11 cellular contexts compared by ENCODE assay signal in the genomic region with DNA sequence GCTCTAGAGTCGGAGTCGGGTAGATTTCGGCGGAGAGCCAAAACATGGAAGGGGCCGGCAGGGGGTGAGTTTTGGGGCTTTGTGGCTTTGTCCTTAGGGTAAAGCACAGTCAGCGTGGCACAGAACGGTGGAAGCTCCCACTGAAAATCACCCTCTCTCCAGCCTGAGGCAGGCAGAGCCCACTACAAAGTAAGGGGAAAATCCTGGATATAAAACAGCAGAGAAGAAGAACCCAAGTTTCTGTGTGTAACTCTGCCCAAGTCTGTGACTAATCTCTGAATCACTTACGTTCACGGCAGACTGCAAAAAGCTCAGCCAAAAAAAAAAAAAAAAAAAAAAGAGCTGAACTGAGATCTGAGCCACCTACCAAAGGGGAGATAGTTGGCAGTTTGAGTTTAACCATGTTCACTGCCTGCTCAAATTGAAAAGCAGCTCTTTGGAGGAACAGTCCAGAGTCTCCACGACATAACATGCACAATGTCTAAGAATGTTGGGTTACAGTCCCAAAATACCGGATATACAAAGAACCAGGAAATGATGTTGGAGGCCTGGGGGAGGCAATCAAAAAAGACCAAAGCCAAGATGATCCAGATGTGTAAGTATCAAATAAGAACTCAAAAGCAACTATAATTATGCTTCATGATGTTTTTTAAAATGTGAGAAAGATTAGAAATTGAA. TPM values are rescaled to one million over a fixed set of nuclear protein-coding genes. Genes with fewer than 3 reads are reported as not detected.
DNase-seq lines count a peak whose midpoint lies in the region; ATAC-seq and TF ChIP-seq lines count a peak whose summit lies in the region.
"Had no signal": no experiment of that assay in that cellular context is flagged by ENCODE, and none has a peak within 500 bp of the region (broad histone marks: within the 10 kb centered on the region; RNA-seq: fewer than 3 reads in every experiment).

No MANE protein-coding gene starts in this region.

- peak overlapping the region in 1 of 4 donors; percentile 20 for H3K4me3 ChIP-seq in transverse colon
- H3K4me3 ChIP-seq in endodermal cell (ENCODE audit: low read length) = no peak overlapping the region

- POLR2A ChIA-PET in activated CD4-positive, alpha-beta T cell treated with anti-CD3 and anti-CD28 coated beads for 36 hours (lab: Charles Lee) = no interaction called here
- POLR2A ChIA-PET in activated CD4-positive, alpha-beta T cell treated with anti-CD3 and anti-CD28 coated beads, Interleukin-2, amount 10 ng/mL, durations not matched to agents 7 days and 5 days (lab: Charles Lee) = no interaction called here

- DNase-seq in activated CD4-positive, alpha-beta T cell treated with anti-CD3 and anti-CD28 coated beads for 36 hours = no peak
- no peak for DNase-seq in activated CD4-positive, alpha-beta T cell treated with anti-CD3 and anti-CD28 coated beads, Interleukin-2, amount 10 ng/mL, durations not matched to agents 7 days and 5 days
- peak; percentile 88 for DNase-seq in amniotic stem cell (lab: John Stamatoyannopoulos, UW)
- peak; percentile 15 for DNase-seq in iPS-NIHi7 (ENCODE audit: extremely low spot score)
- no peak for DNase-seq in transverse colon
- DNase-seq in endodermal cell = no peak
- DNase-seq: BE2C had no signal

- H3K36me3 Mint-ChIP-seq in activated CD4-positive, alpha-beta T cell treated with anti-CD3 and anti-CD28 coated beads for 36 hours (ENCODE audit: low read depth) = peaks cover 4% of the 10 kb centered on the region
- peaks cover 4% of the 10 kb centered on the region for H3K36me3 Mint-ChIP-seq in activated CD4-positive, alpha-beta T cell treated with anti-CD3 and anti-CD28 coated beads, Interleukin-2, amount 10 ng/mL, durations not matched to agents 7 days and 5 days (ENCODE audit: low read depth)
- peaks cover 7% of the 10 kb centered on the region for H3K36me3 Mint-ChIP-seq in endodermal cell (ENCODE audit: low read depth)

- H3K27ac ChIP-seq in transverse colon (peak overlapping the region in 3 of 4 donors; percentile 46 to 55 (median 49)), endodermal cell (ENCODE audit: low read depth, low read length) (no peak overlapping the region)

- H3K36me3 ChIP-seq in transverse colon = peaks cover 0 to 5% (median 0%) of the 10 kb centered on the region in 4 donors
- H3K36me3 ChIP-seq in endodermal cell (ENCODE audit: control insufficient read depth, insufficient read depth, low read length) = peaks cover 16% of the 10 kb centered on the region

- no peak overlapping the region for H3K4me3 Mint-ChIP-seq in activated CD4-positive, alpha-beta T cell treated with anti-CD3 and anti-CD28 coated beads for 36 hours
- no peak overlapping the region for H3K4me3 Mint-ChIP-seq in activated CD4-positive, alpha-beta T cell treated with anti-CD3 and anti-CD28 coated beads, Interleukin-2, amount 10 ng/mL, durations not matched to agents 7 days and 5 days
- no peak overlapping the region for H3K4me3 Mint-ChIP-seq in endodermal cell
- H3K4me3 Mint-ChIP-seq: natural killer cell treated with Interleukin-12 subunit alpha and Interleukin-12 subunit beta and Interleukin-15 and Interleukin-18, amount 100 ng/mL, for 72 hours had no signal

- intact Hi-C loops in activated CD4-positive, alpha-beta T cell treated with anti-CD3 and anti-CD28 coated beads for 36 hours (cut with DNase I, micrococcal nuclease) = no loop called here
- intact Hi-C loops in transverse colon (cut with DNase I; ENCODE audit: low total_unique reads) = no loop called here

- TF ChIP-seq EP300 in transverse colon (IDR thresholded peaks at IDR 0.05; ENCODE audit: low read depth) = no peak

- TF ChIP-seq POLR2A in transverse colon (IDR thresholded peaks at IDR 0.05) = no peak

- no peaks in the 10 kb centered on the region for H3K9me3 ChIP-seq in transverse colon
- no peaks in the 10 kb centered on the region for H3K9me3 ChIP-seq in endodermal cell (ENCODE audit: control insufficient read depth, low read length)
- H3K9me3 ChIP-seq: BE2C had no signal

- peaks cover 8% of the 10 kb centered on the region for H3K4me1 Mint-ChIP-seq in activated CD4-positive, alpha-beta T cell treated with anti-CD3 and anti-CD28 coated beads for 36 hours
- H3K4me1 Mint-ChIP-seq in activated CD4-positive, alpha-beta T cell treated with anti-CD3 and anti-CD28 coated beads, Interleukin-2, amount 10 ng/mL, durations not matched to agents 7 days and 5 days = no peaks in the 10 kb centered on the region
- H3K4me1 Mint-ChIP-seq in endodermal cell = peaks cover 17% of the 10 kb centered on the region

- H3K9me3 Mint-ChIP-seq in activated CD4-positive, alpha-beta T cell treated with anti-CD3 and anti-CD28 coated beads for 36 hours (ENCODE audit: low read depth) = peaks cover 1% of the 10 kb centered on the region
- no peaks in the 10 kb centered on the region for H3K9me3 Mint-ChIP-seq in activated CD4-positive, alpha-beta T cell treated with anti-CD3 and anti-CD28 coated beads, Interleukin-2, amount 10 ng/mL, durations not matched to agents 7 days and 5 days
- no peaks in the 10 kb centered on the region for H3K9me3 Mint-ChIP-seq in endodermal cell

- H3K4me1 ChIP-seq in transverse colon = peaks cover 0 to 6% (median 0%) of the 10 kb centered on the region in 4 donors
- H3K4me1 ChIP-seq in endodermal cell (ENCODE audit: control insufficient read depth, insufficient read depth, low read length) = no peaks in the 10 kb centered on the region
- H3K4me1 ChIP-seq: BE2C had no signal

- no peaks in the 10 kb centered on the region for H3K27me3 ChIP-seq in transverse colon
- H3K27me3 ChIP-seq in endodermal cell (ENCODE audit: control insufficient read depth, insufficient read depth, low read length, poor library complexity, severe bottlenecking) = no peaks in the 10 kb centered on the region
- H3K27me3 ChIP-seq: BE2C had no signal

- H3K27ac Mint-ChIP-seq in activated CD4-positive, alpha-beta T cell treated with anti-CD3 and anti-CD28 coated beads for 36 hours = no peak overlapping the region
- H3K27ac Mint-ChIP-seq in activated CD4-positive, alpha-beta T cell treated with anti-CD3 and anti-CD28 coated beads, Interleukin-2, amount 10 ng/mL, durations not matched to agents 7 days and 5 days = no peak overlapping the region
- no peak overlapping the region for H3K27ac Mint-ChIP-seq in endodermal cell
- H3K27ac Mint-ChIP-seq: natural killer cell treated with Interleukin-12 subunit alpha and Interleukin-12 subunit beta and Interleukin-15 and Interleukin-18, amount 100 ng/mL, for 72 hours had no signal

- in situ Hi-C loops in transverse colon (cut with MboI; ENCODE audit: low pct_ligation_motif_present in 1 of 4, low pct_unique_long_range_greater_than_20kb in 1 of 4, low sequenced_read_pairs in 3 of 4) = no loop called here

- CTCF ChIA-PET in activated CD4-positive, alpha-beta T cell treated with anti-CD3 and anti-CD28 coated beads for 36 hours (lab: Charles Lee) = interaction anchor here (0.8 kb wide), 1 partner anchor 44 kb away, joined by 3 read pairs; no protein-coding TSS in a partner anchor
- CTCF ChIA-PET in activated CD4-positive, alpha-beta T cell treated with anti-CD3 and anti-CD28 coated beads, Interleukin-2, amount 10 ng/mL, durations not matched to agents 7 days and 5 days (lab: Charles Lee) = interaction anchor here (1.2 kb wide), 1 partner anchor 12 kb away, joined by 4 read pairs; no protein-coding TSS in a partner anchor

- H3K27me3 Mint-ChIP-seq in activated CD4-positive, alpha-beta T cell treated with anti-CD3 and anti-CD28 coated beads for 36 hours = no peaks in the 10 kb centered on the region
- H3K27me3 Mint-ChIP-seq in activated CD4-positive, alpha-beta T cell treated with anti-CD3 and anti-CD28 coated beads, Interleukin-2, amount 10 ng/mL, durations not matched to agents 7 days and 5 days = peaks cover 8% of the 10 kb centered on the region
- H3K27me3 Mint-ChIP-seq in endodermal cell (ENCODE audit: insufficient read depth) = no peaks in the 10 kb centered on the region
- H3K27me3 Mint-ChIP-seq: natural killer cell treated with Interleukin-12 subunit alpha and Interleukin-12 subunit beta and Interleukin-15 and Interleukin-18, amount 100 ng/mL, for 72 hours had no signal

- 51 to 56% methylated on average over 9 to 11 of the region's 11 CpGs for WGBS in transverse colon (ENCODE audit: low coverage in 1 of 2), 2 donors
- 76 to 87% methylated on average over 4 to 11 of the region's 11 CpGs for WGBS in endodermal cell (ENCODE audit: insufficient coverage in 1 of 2, insufficient read length in 1 of 2), 2 experiments

- ATAC-seq in activated CD4-positive, alpha-beta T cell treated with anti-CD3 and anti-CD28 coated beads for 36 hours = peak; percentile 76
- ATAC-seq in GM18511 (IDR thresholded peaks at IDR 0.05; ENCODE audit: unreplicated experiment) = no peak
- no peak for ATAC-seq in HG03159 (IDR thresholded peaks at IDR 0.05; ENCODE audit: unreplicated experiment)
- ATAC-seq: natural killer cell treated with Interleukin-12 subunit alpha and Interleukin-12 subunit beta and Interleukin-15 and Interleukin-18, amount 100 ng/mL, for 72 hours had no signal

- no peak overlapping the region for H3K9ac ChIP-seq in endodermal cell (ENCODE audit: extremely low read depth, low read length, poor library complexity, severe bottlenecking)

- TF ChIP-seq CTCF in transverse colon (IDR thresholded peaks at IDR 0.05) (no peak), endodermal cell (conservative IDR thresholded peaks at IDR 0.05) (no peak)

RNA-seq across cellular contexts. Expression of a gene that starts 26.7 kb away (rescaled TPM):
- not detected for total RNA-seq in activated CD4-positive, alpha-beta T cell treated with anti-CD3 and anti-CD28 coated beads for 36 hours
- total RNA-seq in activated CD4-positive, alpha-beta T cell treated with anti-CD3 and anti-CD28 coated beads, Interleukin-2, amount 10 ng/mL, durations not matched to agents 7 days and 5 days = not detected
- not detected for total RNA-seq in transverse colon
- total RNA-seq in endodermal cell = not detected
- polyA plus RNA-seq in endodermal cell (2013, experiment 1 of 2) = not detected
- polyA plus RNA-seq in endodermal cell (2013, experiment 2 of 2) = not detected
- total RNA-seq: natural killer cell treated with Interleukin-12 subunit alpha and Interleukin-12 subunit beta and Interleukin-15 and Interleukin-18, amount 100 ng/mL, for 72 hours had no signal
- polyA plus RNA-seq: adipose tissue had no signal

Comparison
In these comparisons a context has a peak if more than half of its experiments do, and no peak if none do; other contexts are left out.
1. DNase-seq: peak in amniotic stem cell (single experiment) and iPS-NIHi7 (single experiment); none in activated CD4-positive, alpha-beta T cell treated with anti-CD3 and anti-CD28 coated beads for 36 hours (single experiment), activated CD4-positive, alpha-beta T cell treated with anti-CD3 and anti-CD28 coated beads, Interleukin-2, amount 10 ng/mL, durations not matched to agents 7 days and 5 days (single experiment), transverse colon (single experiment) and endodermal cell (single experiment).